8 cellular contexts compared by ENCODE assay signal in the genomic region with DNA sequence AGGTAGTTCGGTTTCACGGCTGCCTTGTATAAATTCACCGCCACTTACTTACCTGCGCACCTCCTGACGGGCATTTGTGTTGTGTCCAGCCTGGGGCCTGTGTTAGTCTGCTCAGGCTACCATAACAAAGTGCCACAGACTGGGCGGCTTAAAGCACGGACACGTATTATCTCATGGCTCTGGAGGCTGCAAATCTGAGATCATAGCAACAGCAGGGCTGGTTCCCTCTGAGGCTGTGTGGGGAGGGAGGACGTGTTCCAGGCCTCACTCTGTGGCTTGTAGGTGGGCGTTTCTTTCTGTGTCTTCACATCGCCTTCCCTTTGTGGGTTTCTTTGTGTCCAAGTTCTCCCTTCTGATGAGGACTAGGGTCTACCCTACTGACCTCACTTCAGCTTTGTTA.
"Had no signal": no experiment of that assay in that cellular context is flagged by ENCODE, and none has a peak within 500 bp of the region (broad histone marks: within the 10 kb centered on the region; RNA-seq: fewer than 3 reads in every experiment).

No MANE protein-coding gene starts in this region.

- FAIRE-seq: G401.6, GM12878, GM12891, GM12892, GM18507, GM19239 had no signal

- H3K4me3 ChIP-seq: GM12878 had no signal

- DNase-seq: GDM1, GF-D8 had no signal

- ATAC-seq: GM12878 had no signal
